In the genomic region with DNA sequence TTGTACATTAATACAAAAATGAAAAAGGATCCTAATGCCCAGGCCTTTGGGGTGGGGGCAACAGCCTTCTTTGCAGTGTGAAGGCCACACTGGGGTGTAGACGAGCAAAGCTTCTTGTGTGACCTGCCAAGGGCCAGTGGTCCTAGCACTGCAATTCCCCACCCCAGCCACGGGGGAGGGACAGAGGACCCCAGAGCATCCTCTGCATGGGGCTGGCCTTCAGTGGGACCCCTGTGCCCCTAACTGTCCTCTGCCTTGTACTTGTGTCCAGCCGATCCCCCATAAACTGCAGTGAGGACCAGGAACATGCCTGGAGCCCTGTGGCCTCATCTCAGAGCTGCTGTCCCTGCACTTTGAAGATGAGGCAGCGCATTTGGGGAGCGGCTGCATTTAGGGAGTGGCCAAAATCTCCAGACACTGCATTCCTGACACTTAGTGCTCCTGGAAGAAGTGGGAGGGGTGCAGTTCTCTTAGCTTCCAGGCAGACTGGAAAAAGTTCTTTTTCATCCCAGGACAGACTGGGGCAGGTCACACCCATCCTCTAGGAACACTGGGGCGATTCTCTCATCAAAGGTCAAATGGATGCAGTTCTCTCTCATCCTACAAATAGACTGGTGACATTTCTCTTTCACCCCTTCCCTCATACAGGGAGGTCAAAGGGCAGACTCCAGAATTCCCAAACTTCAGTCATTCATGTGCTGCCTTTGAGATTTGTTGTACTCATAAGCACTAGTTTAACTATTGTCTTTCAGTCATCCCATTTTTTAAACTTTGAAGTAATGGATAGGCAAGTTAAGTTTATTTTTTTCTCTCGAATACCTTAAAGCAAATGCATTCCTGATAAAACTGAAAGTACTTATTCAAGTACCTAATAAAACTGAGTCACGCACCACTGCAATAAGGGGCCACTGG, we compare ENCODE assay signal across 1 cellular context.
TF ChIP-seq lines count a peak whose summit lies in the region.

No MANE protein-coding gene starts in this region.

TF ChIP-seq in HepG2, 621 proteins besides CTCF, POLR2A, EP300 and RAD21:
- TF ChIP-seq ZBTB39 (CRISPR knock-in tag; IDR thresholded peaks at IDR 0.05) = no peak
- no peak for TF ChIP-seq ZNF335 (CRISPR knock-in tag; IDR thresholded peaks at IDR 0.05)
- TF ChIP-seq MXI1 (IDR thresholded peaks at IDR 0.05; ENCODE audit: borderline replicate concordance, low read depth, low read length) = no peak
- TF ChIP-seq, protein P1, sequence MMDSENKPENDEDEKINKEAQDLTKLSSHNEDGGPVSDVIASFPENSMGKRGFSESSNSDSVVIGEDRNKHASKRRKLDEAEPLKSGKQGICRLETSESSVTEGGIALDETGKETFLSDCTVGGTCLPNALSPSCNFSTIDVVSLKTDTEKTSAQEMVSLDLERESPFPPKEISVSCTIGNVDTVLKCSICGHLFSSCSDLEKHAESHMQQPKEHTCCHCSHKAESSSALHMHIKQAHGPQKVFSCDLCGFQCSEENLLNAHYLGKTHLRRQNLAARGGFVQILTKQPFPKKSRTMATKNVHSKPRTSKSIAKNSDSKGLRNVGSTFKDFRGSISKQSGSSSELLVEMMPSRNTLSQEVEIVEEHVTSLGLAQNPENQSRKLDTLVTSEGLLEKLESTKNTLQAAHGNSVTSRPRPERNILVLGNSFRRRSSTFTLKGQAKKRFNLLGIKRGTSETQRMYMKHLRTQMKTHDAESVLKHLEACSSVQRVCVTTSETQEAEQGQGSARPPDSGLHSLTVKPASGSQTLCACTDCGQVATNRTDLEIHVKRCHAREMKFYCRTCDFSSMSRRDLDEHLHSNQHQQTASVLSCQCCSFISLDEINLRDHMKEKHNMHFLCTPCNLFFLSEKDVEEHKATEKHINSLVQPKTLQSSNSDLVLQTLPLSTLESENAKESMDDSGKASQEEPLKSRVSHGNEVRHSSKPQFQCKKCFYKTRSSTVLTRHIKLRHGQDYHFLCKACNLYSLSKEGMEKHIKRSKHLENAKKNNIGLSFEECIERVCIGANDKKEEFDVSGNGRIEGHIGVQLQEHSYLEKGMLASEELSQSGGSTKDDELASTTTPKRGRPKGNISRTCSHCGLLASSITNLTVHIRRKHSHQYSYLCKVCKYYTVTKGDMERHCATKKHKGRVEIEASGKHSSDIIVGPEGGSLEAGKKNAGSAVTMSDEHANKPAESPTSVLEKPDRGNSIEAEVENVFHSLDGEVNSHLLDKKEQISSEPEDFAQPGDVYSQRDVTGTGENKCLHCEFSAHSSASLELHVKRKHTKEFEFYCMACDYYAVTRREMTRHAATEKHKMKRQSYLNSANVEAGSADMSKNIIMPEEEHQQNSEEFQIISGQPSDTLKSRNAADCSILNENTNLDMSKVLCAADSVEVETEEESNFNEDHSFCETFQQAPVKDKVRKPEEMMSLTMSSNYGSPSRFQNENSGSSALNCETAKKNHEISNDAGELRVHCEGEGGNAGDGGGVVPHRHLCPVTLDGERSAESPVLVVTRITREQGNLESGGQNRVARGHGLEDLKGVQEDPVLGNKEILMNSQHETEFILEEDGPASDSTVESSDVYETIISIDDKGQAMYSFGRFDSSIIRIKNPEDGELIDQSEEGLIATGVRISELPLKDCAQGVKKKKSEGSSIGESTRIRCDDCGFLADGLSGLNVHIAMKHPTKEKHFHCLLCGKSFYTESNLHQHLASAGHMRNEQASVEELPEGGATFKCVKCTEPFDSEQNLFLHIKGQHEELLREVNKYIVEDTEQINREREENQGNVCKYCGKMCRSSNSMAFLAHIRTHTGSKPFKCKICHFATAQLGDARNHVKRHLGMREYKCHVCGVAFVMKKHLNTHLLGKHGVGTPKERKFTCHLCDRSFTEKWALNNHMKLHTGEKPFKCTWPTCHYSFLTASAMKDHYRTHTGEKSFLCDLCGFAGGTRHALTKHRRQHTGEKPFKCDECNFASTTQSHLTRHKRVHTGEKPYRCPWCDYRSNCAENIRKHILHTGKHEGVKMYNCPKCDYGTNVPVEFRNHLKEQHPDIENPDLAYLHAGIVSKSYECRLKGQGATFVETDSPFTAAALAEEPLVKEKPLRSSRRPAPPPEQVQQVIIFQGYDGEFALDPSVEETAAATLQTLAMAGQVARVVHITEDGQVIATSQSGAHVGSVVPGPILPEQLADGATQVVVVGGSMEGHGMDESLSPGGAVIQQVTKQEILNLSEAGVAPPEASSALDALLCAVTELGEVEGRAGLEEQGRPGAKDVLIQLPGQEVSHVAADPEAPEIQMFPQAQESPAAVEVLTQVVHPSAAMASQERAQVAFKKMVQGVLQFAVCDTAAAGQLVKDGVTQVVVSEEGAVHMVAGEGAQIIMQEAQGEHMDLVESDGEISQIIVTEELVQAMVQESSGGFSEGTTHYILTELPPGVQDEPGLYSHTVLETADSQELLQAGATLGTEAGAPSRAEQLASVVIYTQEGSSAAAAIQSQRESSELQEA (CRISPR knock-in tag; IDR thresholded peaks at IDR 0.05; ENCODE audit: not compliant biosample characterization) = no peak
- TF ChIP-seq MAZ (IDR thresholded peaks at IDR 0.05; ENCODE audit: borderline replicate concordance, low read depth, low read length) = no peak
- TF ChIP-seq MAZ (CRISPR knock-in tag; IDR thresholded peaks at IDR 0.05; ENCODE audit: low read depth) = no peak
TF ChIP-seq in HepG2: peak in this region for 0.
